In the genomic region with DNA sequence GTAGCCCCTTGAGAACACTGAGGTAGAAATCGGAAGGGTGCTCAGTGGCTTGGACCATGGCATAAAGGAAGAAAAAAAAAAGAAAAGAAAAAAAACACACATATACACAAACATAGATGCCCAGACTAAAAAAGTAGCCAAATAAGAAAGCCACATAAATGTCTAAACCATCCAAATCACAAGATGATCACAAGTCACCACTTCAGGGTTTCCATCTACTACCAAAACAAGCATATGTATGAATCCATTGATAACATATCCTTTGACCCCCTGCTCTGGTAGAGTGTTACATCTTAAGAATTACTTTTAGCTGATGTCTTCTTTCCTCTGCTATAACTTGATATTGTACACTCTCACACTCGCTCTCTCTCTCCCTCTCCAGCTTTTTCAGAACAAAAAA, we compare ENCODE assay signal across 35 cellular contexts.
"Had no signal": no experiment of that assay in that cellular context is flagged by ENCODE, and none has a peak within 500 bp of the region (broad histone marks: within the 10 kb centered on the region; RNA-seq: fewer than 3 reads in every experiment).

No MANE protein-coding gene starts in this region.

- ATAC-seq: activated CD8-positive, alpha-beta memory T cell treated with anti-CD3 and anti-CD28 coated beads, Interleukin-2, amount 10 ng/mL, durations not matched to agents 7 days and 5 days; activated CD8-positive, alpha-beta T cell treated with anti-CD3 and anti-CD28 coated beads, Interleukin-2, amount 10 ng/mL, durations not matched to agents 7 days and 5 days; activated naive CD8-positive, alpha-beta T cell treated with anti-CD3 and anti-CD28 coated beads, Interleukin-2, amount 50 U/mL, for 24 hours; WTC11 had no signal

- DNase-seq: activated CD4-positive, alpha-beta memory T cell treated with anti-CD3 and anti-CD28 coated beads for 36 hours; activated CD4-positive, alpha-beta T cell treated with anti-CD3 and anti-CD28 coated beads for 48 hours; activated CD4-positive, alpha-beta T cell treated with anti-CD3 and anti-CD28 coated beads, Interleukin-2, amount 50 U/mL, for 1 hour; activated CD8-positive, alpha-beta memory T cell treated with anti-CD3 and anti-CD28 coated beads, Interleukin-2, amount 10 ng/mL, durations not matched to agents 7 days and 5 days; activated CD8-positive, alpha-beta memory T cell treated with anti-CD3 and anti-CD28 coated beads, Interleukin-2, amount 50 U/mL, for 4 hours; activated CD8-positive, alpha-beta T cell treated with anti-CD3 and anti-CD28 coated beads, Interleukin-2, amount 10 ng/mL, durations not matched to agents 7 days and 5 days; activated effector memory CD4-positive, alpha-beta T cell treated with anti-CD3 and anti-CD28 coated beads, Interleukin-2, amount 50 U/mL, for 16 hours; activated naive CD4-positive, alpha-beta T cell treated with anti-CD3 and anti-CD28 coated beads for 36 hours; activated naive CD8-positive, alpha-beta T cell treated with anti-CD3 and anti-CD28 coated beads for 36 hours; activated naive CD8-positive, alpha-beta T cell treated with anti-CD3 and anti-CD28 coated beads, Interleukin-2, amount 50 U/mL, for 24 hours; activated T-cell treated with anti-CD3 and anti-CD28 coated beads, Interleukin-2, amount 50 U/mL, for 1 hour; activated T-cell treated with anti-CD3 and anti-CD28 coated beads, Interleukin-2, amount 50 U/mL, for 48 hours; adrenal gland; amygdala; aorta; central memory CD4-positive, alpha-beta T cell; cerebellar nuclear complex; colonic mucosa; effector CD8-positive, alpha-beta T cell; esophagus squamous epithelium; head of caudate nucleus; T-helper 2 cell had no signal

- FAIRE-seq: endometrium, endothelial cell of umbilical vein, frontal cortex, TTC549 had no signal

- H3K27me3 ChIP-seq: adrenal gland, breast epithelium, cardiac muscle cell, colonic mucosa, esophagus squamous epithelium had no signal

- H3K27ac ChIP-seq: breast epithelium, cardiac muscle cell, colonic mucosa, epithelial cell of prostate, VCaP had no signal

- H3K4me3 Mint-ChIP-seq: activated CD4-positive, alpha-beta memory T cell treated with anti-CD3 and anti-CD28 coated beads for 36 hours; activated CD8-positive, alpha-beta memory T cell treated with anti-CD3 and anti-CD28 coated beads, Interleukin-2, amount 10 ng/mL, durations not matched to agents 7 days and 5 days; activated CD8-positive, alpha-beta T cell treated with anti-CD3 and anti-CD28 coated beads, Interleukin-2, amount 10 ng/mL, durations not matched to agents 7 days and 5 days; activated naive CD4-positive, alpha-beta T cell treated with anti-CD3 and anti-CD28 coated beads for 36 hours; activated naive CD4-positive, alpha-beta T cell treated with anti-CD3 and anti-CD28 coated beads, Interleukin-2, amount 50 U/mL, for 24 hours; activated naive CD8-positive, alpha-beta T cell treated with anti-CD3 and anti-CD28 coated beads for 36 hours; activated naive CD8-positive, alpha-beta T cell treated with anti-CD3 and anti-CD28 coated beads, Interleukin-2, amount 50 U/mL, for 24 hours; activated T-helper 1 cell treated with anti-CD3 and anti-CD28 coated beads, Interleukin-12 subunit alpha, Interleukin-12 subunit beta, Interleukin-2, Interleukin-4 antibody, amounts not matched to agents 30 ng/mL and 10 ng/mL and 1 ng/mL, durations not matched to agents 14 hours and 24 hours and 36 hours; brain; WTC11 had no signal

- H3K4me1 Mint-ChIP-seq: activated CD8-positive, alpha-beta memory T cell treated with anti-CD3 and anti-CD28 coated beads, Interleukin-2, amount 10 ng/mL, durations not matched to agents 7 days and 5 days; activated naive CD4-positive, alpha-beta T cell treated with anti-CD3 and anti-CD28 coated beads, Interleukin-2, amount 50 U/mL, for 24 hours; activated naive CD8-positive, alpha-beta T cell treated with anti-CD3 and anti-CD28 coated beads for 36 hours; activated naive CD8-positive, alpha-beta T cell treated with anti-CD3 and anti-CD28 coated beads, Interleukin-2, amount 50 U/mL, for 24 hours had no signal

- H3K9me3 Mint-ChIP-seq: activated CD4-positive, alpha-beta memory T cell treated with anti-CD3 and anti-CD28 coated beads for 36 hours; activated naive CD4-positive, alpha-beta T cell treated with anti-CD3 and anti-CD28 coated beads for 36 hours; activated naive CD4-positive, alpha-beta T cell treated with anti-CD3 and anti-CD28 coated beads, Interleukin-2, amount 50 U/mL, for 24 hours; activated naive CD8-positive, alpha-beta T cell treated with anti-CD3 and anti-CD28 coated beads for 36 hours; activated naive CD8-positive, alpha-beta T cell treated with anti-CD3 and anti-CD28 coated beads, Interleukin-2, amount 50 U/mL, for 24 hours; activated T-helper 1 cell treated with anti-CD3 and anti-CD28 coated beads, Interleukin-12 subunit alpha, Interleukin-12 subunit beta, Interleukin-2, Interleukin-4 antibody, amounts not matched to agents 30 ng/mL and 10 ng/mL and 1 ng/mL, durations not matched to agents 14 hours and 24 hours and 36 hours; activated T-helper 2 cell treated with anti-CD3 and anti-CD28 coated beads, Interferon-gamma antibody, Interleukin-2, Interleukin-4, amounts not matched to agents 10 μg/mL and 5 μg/mL and 100 μg/mL, durations not matched to agents 14 hours and 24 hours and 36 hours; WTC11 had no signal

- H3K27ac Mint-ChIP-seq: activated CD4-positive, alpha-beta memory T cell treated with anti-CD3 and anti-CD28 coated beads for 36 hours; activated CD8-positive, alpha-beta memory T cell treated with anti-CD3 and anti-CD28 coated beads, Interleukin-2, amount 10 ng/mL, durations not matched to agents 7 days and 5 days; activated CD8-positive, alpha-beta T cell treated with anti-CD3 and anti-CD28 coated beads, Interleukin-2, amount 10 ng/mL, durations not matched to agents 7 days and 5 days; activated naive CD4-positive, alpha-beta T cell treated with anti-CD3 and anti-CD28 coated beads for 36 hours; activated naive CD4-positive, alpha-beta T cell treated with anti-CD3 and anti-CD28 coated beads, Interleukin-2, amount 50 U/mL, for 24 hours; activated naive CD8-positive, alpha-beta T cell treated with anti-CD3 and anti-CD28 coated beads for 36 hours; activated naive CD8-positive, alpha-beta T cell treated with anti-CD3 and anti-CD28 coated beads, Interleukin-2, amount 50 U/mL, for 24 hours; activated T-helper 1 cell treated with anti-CD3 and anti-CD28 coated beads, Interleukin-12 subunit alpha, Interleukin-12 subunit beta, Interleukin-2, Interleukin-4 antibody, amounts not matched to agents 30 ng/mL and 10 ng/mL and 1 ng/mL, durations not matched to agents 14 hours and 24 hours and 36 hours; activated T-helper 2 cell treated with anti-CD3 and anti-CD28 coated beads, Interferon-gamma antibody, Interleukin-2, Interleukin-4, amounts not matched to agents 10 μg/mL and 5 μg/mL and 100 μg/mL, durations not matched to agents 14 hours and 24 hours and 36 hours; WTC11 had no signal

- H3K9me3 ChIP-seq: breast epithelium, colonic mucosa, esophagus squamous epithelium had no signal

- H3K4me1 ChIP-seq: colonic mucosa had no signal

- H3K27me3 Mint-ChIP-seq: activated CD4-positive, alpha-beta memory T cell treated with anti-CD3 and anti-CD28 coated beads for 36 hours; brain had no signal

- H3K36me3 Mint-ChIP-seq: activated CD4-positive, alpha-beta memory T cell treated with anti-CD3 and anti-CD28 coated beads for 36 hours; activated naive CD4-positive, alpha-beta T cell treated with anti-CD3 and anti-CD28 coated beads, Interleukin-2, amount 50 U/mL, for 24 hours; activated naive CD8-positive, alpha-beta T cell treated with anti-CD3 and anti-CD28 coated beads for 36 hours; brain; WTC11 had no signal

- H3K4me3 ChIP-seq: adrenal gland, breast epithelium, cardiac muscle cell, colonic mucosa, esophagus squamous epithelium had no signal

- H3K36me3 ChIP-seq: adrenal gland, breast epithelium, cardiac muscle cell, colonic mucosa, esophagus squamous epithelium had no signal
